In the genomic region with DNA sequence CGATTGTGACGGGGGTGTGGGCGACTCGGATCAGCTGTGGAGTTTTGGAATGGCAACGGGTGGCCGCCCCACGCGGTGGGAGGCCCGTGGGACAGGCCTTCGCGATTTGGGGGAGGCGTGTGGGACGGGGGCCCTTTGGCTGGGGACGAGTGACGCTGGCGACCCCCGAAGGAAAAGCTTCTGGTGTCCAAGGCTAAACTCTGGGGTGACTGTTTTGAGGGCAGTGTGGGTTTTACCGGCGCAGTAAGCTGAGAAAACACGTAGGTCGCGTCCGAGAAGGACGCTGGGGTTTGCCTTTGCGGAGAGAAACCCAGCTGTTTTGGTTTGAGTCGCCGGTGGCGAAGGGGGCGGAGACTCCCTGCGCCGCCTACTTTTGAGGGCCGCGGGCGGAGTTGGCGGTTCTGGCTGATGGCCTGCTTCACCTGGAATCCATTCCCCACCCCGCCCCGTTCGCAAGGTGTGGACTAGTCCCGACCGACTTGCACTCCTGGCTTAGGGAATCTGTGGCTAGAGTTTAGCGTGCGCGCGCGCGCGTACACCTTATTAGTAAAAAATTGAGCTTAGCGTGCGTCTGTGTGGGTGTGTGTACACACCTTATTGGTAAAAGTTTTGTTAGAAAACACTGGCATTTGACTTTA, we compare ENCODE assay signal across 8 cellular contexts. TPM values are rescaled to one million over a fixed set of nuclear protein-coding genes. Genes with fewer than 3 reads are reported as not detected.
DNase-seq lines count a peak whose midpoint lies in the region; ATAC-seq and TF ChIP-seq lines count a peak whose summit lies in the region.

No MANE protein-coding gene starts in this region.

- intact Hi-C loops in activated CD4-positive, alpha-beta T cell treated with anti-CD3 and anti-CD28 coated beads for 36 hours (cut with DNase I, micrococcal nuclease), result loop anchor here (1.0 to 5.0 kb wide), 7 partner anchors 42 to 1538 kb away; partner anchors contain the start of genes CBX3 (in 1 of the 2), HNRNPA2B1 (in 1 of the 2) and SKAP2 (in 1 of the 2)

- peak overlapping the region; percentile 99 for H3K27ac Mint-ChIP-seq in activated CD4-positive, alpha-beta T cell treated with anti-CD3 and anti-CD28 coated beads for 36 hours

- peaks cover 13% of the 10 kb centered on the region for H3K36me3 Mint-ChIP-seq in activated CD4-positive, alpha-beta T cell treated with anti-CD3 and anti-CD28 coated beads for 36 hours (ENCODE audit: low read depth)

- peak; percentile 60 for TF ChIP-seq POLR2A in GM19099 (IDR thresholded peaks at IDR 0.05; ENCODE audit: extremely low read depth, insufficient read length, low read depth)

- peak; percentile 64 to 65 for DNase-seq in AML-193 (lab: John Stamatoyannopoulos, UW)
- peak; percentile 80 for DNase-seq in NCI-H345 treated with DMSO at 0.1 percent for 48 hours (lab: John Stamatoyannopoulos, UW; ENCODE audit: unreplicated experiment)
- DNase-seq in activated CD4-positive, alpha-beta T cell treated with anti-CD3 and anti-CD28 coated beads for 36 hours, result peak; percentile 93
- peak; percentile 76 for DNase-seq in choroid plexus epithelial cell (ENCODE audit: low read depth)
- DNase-seq in kidney tubule cell (ENCODE audit: low spot score), result peak; percentile 92
- peak; percentile 68 to 76 for DNase-seq in stimulated activated CD4-positive, alpha-beta T cell treated with anti-CD3 and anti-CD28 coated beads, Interleukin-1b, Interleukin-23, amount 100 ng/mL, for 4 hours (ENCODE audit: low read depth in 2 of 2)

- POLR2A ChIA-PET in activated CD4-positive, alpha-beta T cell treated with anti-CD3 and anti-CD28 coated beads for 36 hours (lab: Charles Lee), result interaction anchor here (1.0 to 1.6 kb wide), 2 partner anchors 78 to 80 kb away, joined by 4 to 13 read pairs; partner anchors contain the start of gene HIBADH

- CTCF ChIA-PET in activated CD4-positive, alpha-beta T cell treated with anti-CD3 and anti-CD28 coated beads for 36 hours (lab: Charles Lee), result interaction anchor here (0.7 to 1.6 kb wide), 7 partner anchors 24 to 356 kb away, joined by 3 to 7 read pairs (median 4); no protein-coding TSS in a partner anchor

- H3K4me1 Mint-ChIP-seq in activated CD4-positive, alpha-beta T cell treated with anti-CD3 and anti-CD28 coated beads for 36 hours, result peaks cover 36% of the 10 kb centered on the region

- no peak for TF ChIP-seq CTCF in choroid plexus epithelial cell (conservative IDR thresholded peaks at IDR 0.05; ENCODE audit: low read depth, low read length)

- H3K4me3 ChIP-seq in choroid plexus epithelial cell (ENCODE audit: low read depth, low read length), result peak overlapping the region; percentile 97

- peak overlapping the region; percentile 99 for H3K4me3 Mint-ChIP-seq in activated CD4-positive, alpha-beta T cell treated with anti-CD3 and anti-CD28 coated beads for 36 hours

- H3K9me3 Mint-ChIP-seq in activated CD4-positive, alpha-beta T cell treated with anti-CD3 and anti-CD28 coated beads for 36 hours (ENCODE audit: low read depth), result no peaks in the 10 kb centered on the region

- peak; percentile 74 for ATAC-seq in HG03354 (IDR thresholded peaks at IDR 0.05; ENCODE audit: poor library complexity, severe bottlenecking, unreplicated experiment)
- ATAC-seq in activated CD4-positive, alpha-beta T cell treated with anti-CD3 and anti-CD28 coated beads for 36 hours, result peak; percentile 70

- H3K27me3 Mint-ChIP-seq in activated CD4-positive, alpha-beta T cell treated with anti-CD3 and anti-CD28 coated beads for 36 hours, result no peaks in the 10 kb centered on the region

RNA-seq across cellular contexts. Expression of gene TAX1BP1, which starts 0.6 kb away (rescaled TPM):
- 100 to 1,000 TPM; 101 to 109 TPM for total RNA-seq in activated CD4-positive, alpha-beta T cell treated with anti-CD3 and anti-CD28 coated beads for 36 hours

Comparison
In these comparisons a context has a peak if more than half of its experiments do, and no peak if none do; other contexts are left out.
1. Peak in every context shown above with its lines: DNase-seq, ATAC-seq and H3K4me3 ChIP-seq.